Comparison of ENCODE assay signal across 22 cellular contexts in the genomic region with DNA sequence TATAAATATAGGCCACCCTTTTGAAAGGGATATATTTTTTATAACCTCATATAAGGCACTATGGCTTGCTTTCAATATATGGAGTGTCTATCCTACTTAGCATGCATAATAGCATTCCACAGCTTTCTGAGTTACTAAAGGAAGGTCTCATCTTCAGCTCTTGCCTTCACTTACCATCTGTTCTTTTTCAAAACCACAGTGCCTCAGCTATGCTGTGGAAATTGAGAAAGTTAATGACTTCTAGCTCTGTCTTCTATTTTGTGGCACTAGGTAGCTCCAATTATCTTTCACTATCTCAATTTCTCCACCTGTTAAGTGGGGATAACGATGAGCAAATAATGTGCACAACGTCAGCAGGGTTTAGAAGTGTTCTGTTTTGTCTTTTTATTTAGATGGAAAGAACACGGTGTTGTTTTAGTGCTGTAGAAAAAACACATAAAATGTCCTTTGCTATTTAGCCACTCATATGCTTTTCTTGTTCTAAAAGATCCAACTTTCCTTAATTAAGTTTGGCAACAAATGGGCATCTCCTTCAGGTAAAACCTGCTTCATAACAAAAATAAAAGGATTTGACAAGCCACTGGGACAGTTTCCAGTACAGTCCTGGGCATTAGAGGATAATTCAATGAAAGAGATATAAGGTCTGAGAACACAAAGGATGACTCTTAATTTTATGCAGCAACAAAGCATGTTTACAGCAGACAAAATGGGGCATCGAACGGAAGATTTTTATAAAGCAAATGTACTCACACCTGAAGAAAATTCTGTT.
DNase-seq lines count a peak whose midpoint lies in the region; ATAC-seq and TF ChIP-seq lines count a peak whose summit lies in the region.
"Had no signal": no experiment of that assay in that cellular context is flagged by ENCODE, and none has a peak within 500 bp of the region (broad histone marks: within the 10 kb centered on the region; RNA-seq: fewer than 3 reads in every experiment).

No MANE protein-coding gene starts in this region.

- CTCF ChIA-PET in activated naive CD4-positive, alpha-beta T cell treated with anti-CD3 and anti-CD28 coated beads for 36 hours (lab: Charles Lee): no interaction called here

- H3K9me3 Mint-ChIP-seq in neural progenitor cell: no peaks in the 10 kb centered on the region
- no peaks in the 10 kb centered on the region for H3K9me3 Mint-ChIP-seq in activated naive CD4-positive, alpha-beta T cell treated with anti-CD3 and anti-CD28 coated beads for 36 hours
- H3K9me3 Mint-ChIP-seq: dendritic cell treated with granulocyte-macrophage colony-stimulating factor and Interleukin-4, amounts not matched to agents 40 ng/mL and 50 ng/mL, for 4 days had no signal

- H3F3A ChIP-seq in neural progenitor cell (ENCODE audit: low read depth): no peaks in the 10 kb centered on the region

- H3K4me1 ChIP-seq in neural progenitor cell (no peaks in the 10 kb centered on the region), body of pancreas (no peaks in the 10 kb centered on the region), psoas muscle (no peaks in the 10 kb centered on the region)
- H3K4me1 ChIP-seq: gastrocnemius medialis, right atrium auricular region had no signal

- no peak overlapping the region for H2AFZ ChIP-seq in neural progenitor cell (replicated peaks)

- no peaks in the 10 kb centered on the region for H4K20me1 ChIP-seq in neural progenitor cell (ENCODE audit: low read depth)

- H3K27me3 Mint-ChIP-seq in neural progenitor cell (ENCODE audit: insufficient read depth, low read depth): no peaks in the 10 kb centered on the region
- no peaks in the 10 kb centered on the region for H3K27me3 Mint-ChIP-seq in activated naive CD4-positive, alpha-beta T cell treated with anti-CD3 and anti-CD28 coated beads for 36 hours (ENCODE audit: low read depth)
- H3K27me3 Mint-ChIP-seq: dendritic cell treated with granulocyte-macrophage colony-stimulating factor and Interleukin-4, amounts not matched to agents 40 ng/mL and 50 ng/mL, for 4 days had no signal

- H3K36me3 Mint-ChIP-seq in neural progenitor cell: no peaks in the 10 kb centered on the region
- H3K36me3 Mint-ChIP-seq in activated naive CD4-positive, alpha-beta T cell treated with anti-CD3 and anti-CD28 coated beads for 36 hours (ENCODE audit: low read depth): no peaks in the 10 kb centered on the region
- H3K36me3 Mint-ChIP-seq: stimulated activated effector memory CD8-positive, alpha-beta T cell treated with anti-CD3 and anti-CD28 coated beads, Interleukin-12 subunit alpha, Interleukin-12 subunit beta, amount 100 ng/mL, for 72 hours had no signal

- peak; percentile 69 for DNase-seq in NCI-H1105 treated with DMSO at 0.1 percent for 48 hours (lab: John Stamatoyannopoulos, UW)
- no peak for DNase-seq in NCI-H1105 (lab: John Stamatoyannopoulos, UW)
- DNase-seq in NCI-H146 treated with DMSO at 0.1 percent for 48 hours (lab: John Stamatoyannopoulos, UW; ENCODE audit: unreplicated experiment): peak; percentile 18
- peak; percentile 34 for DNase-seq in amniotic epithelial cell (ENCODE audit: low read depth)
- DNase-seq in neural progenitor cell (ENCODE audit: low spot score): peak; percentile 20
- DNase-seq in activated naive CD4-positive, alpha-beta T cell treated with anti-CD3 and anti-CD28 coated beads for 36 hours: no peak
- no peak for DNase-seq in body of pancreas
- no peak for DNase-seq in psoas muscle
- DNase-seq: activated CD4-positive, alpha-beta T cell treated with anti-CD3 and anti-CD28 coated beads for 48 hours; activated CD8-positive, alpha-beta memory T cell treated with anti-CD3 and anti-CD28 coated beads, Interleukin-2, amount 50 U/mL, for 4 hours; activated gamma-delta T cell; erythroblast; gastrocnemius medialis; Kasumi-1; NCI-H1417 treated with DMSO at 0.1 percent for 48 hours; NCI-H526; stimulated activated CD4-positive, alpha-beta T cell treated with anti-CD3 and anti-CD28 coated beads, Interleukin-15, amount 100 ng/mL, for 24 hours; thyroid gland had no signal

- no peak overlapping the region for H3K9ac ChIP-seq in neural progenitor cell

- ATAC-seq in body of pancreas: no peak
- no peak for ATAC-seq in psoas muscle
- ATAC-seq: gastrocnemius medialis; left lobe of liver; stimulated activated effector memory CD8-positive, alpha-beta T cell treated with anti-CD3 and anti-CD28 coated beads, Interleukin-12 subunit alpha, Interleukin-12 subunit beta, amount 100 ng/mL, for 72 hours had no signal

- H3K36me3 ChIP-seq in neural progenitor cell: no peaks in the 10 kb centered on the region
- no peaks in the 10 kb centered on the region for H3K36me3 ChIP-seq in body of pancreas (replicated peaks in 1 of 2; ENCODE audit: insufficient read depth in 1 of 2, low read depth in 2 of 2)
- no peaks in the 10 kb centered on the region for H3K36me3 ChIP-seq in psoas muscle (ENCODE audit: insufficient read depth in 1 of 2, low read depth in 1 of 2)
- H3K36me3 ChIP-seq: gastrocnemius medialis, right atrium auricular region, thyroid gland had no signal

- H3K4me3 Mint-ChIP-seq in neural progenitor cell: no peak overlapping the region
- H3K4me3 Mint-ChIP-seq in activated naive CD4-positive, alpha-beta T cell treated with anti-CD3 and anti-CD28 coated beads for 36 hours: no peak overlapping the region
- H3K4me3 Mint-ChIP-seq: dendritic cell treated with granulocyte-macrophage colony-stimulating factor and Interleukin-4, amounts not matched to agents 40 ng/mL and 50 ng/mL, for 4 days; stimulated activated effector memory CD8-positive, alpha-beta T cell treated with anti-CD3 and anti-CD28 coated beads, Interleukin-12 subunit alpha, Interleukin-12 subunit beta, amount 100 ng/mL, for 72 hours had no signal

- H3K27ac ChIP-seq in neural progenitor cell (no peak overlapping the region), body of pancreas (no peak overlapping the region), psoas muscle (no peak overlapping the region)
- H3K27ac ChIP-seq: gastrocnemius medialis, right atrium auricular region, thyroid gland had no signal

- no peak overlapping the region for H3K4me2 ChIP-seq in neural progenitor cell

- 50 to 52% methylated on average over 5 of the region's 5 CpGs for WGBS in body of pancreas, 2 donors
- 76 to 82% (median 79%) methylated on average over 5 of the region's 5 CpGs for WGBS in psoas muscle, 3 donors

- peaks cover 6% of the 10 kb centered on the region for H3K4me1 Mint-ChIP-seq in neural progenitor cell
- no peaks in the 10 kb centered on the region for H3K4me1 Mint-ChIP-seq in activated naive CD4-positive, alpha-beta T cell treated with anti-CD3 and anti-CD28 coated beads for 36 hours (ENCODE audit: low read depth)
- H3K4me1 Mint-ChIP-seq: stimulated activated effector memory CD8-positive, alpha-beta T cell treated with anti-CD3 and anti-CD28 coated beads, Interleukin-12 subunit alpha, Interleukin-12 subunit beta, amount 100 ng/mL, for 72 hours had no signal

- H3K27me3 ChIP-seq in neural progenitor cell (no peaks in the 10 kb centered on the region), body of pancreas (no peaks in the 10 kb centered on the region), psoas muscle (ENCODE audit: insufficient read depth in 3 of 3, low read length in 2 of 3) (no peaks in the 10 kb centered on the region)
- H3K27me3 ChIP-seq: gastrocnemius medialis, right atrium auricular region, thyroid gland had no signal

- no peak for TF ChIP-seq POLR2A in body of pancreas (IDR thresholded peaks at IDR 0.05)

- no peaks in the 10 kb centered on the region for H3K79me2 ChIP-seq in neural progenitor cell (ENCODE audit: low read depth)

- no peaks in the 10 kb centered on the region for H3K9me3 ChIP-seq in neural progenitor cell (ENCODE audit: low read depth)
- no peaks in the 10 kb centered on the region for H3K9me3 ChIP-seq in body of pancreas
- H3K9me3 ChIP-seq in psoas muscle: no peaks in the 10 kb centered on the region
- H3K9me3 ChIP-seq: gastrocnemius medialis, right atrium auricular region, thyroid gland had no signal

- H3K27ac Mint-ChIP-seq in neural progenitor cell: no peak overlapping the region
- H3K27ac Mint-ChIP-seq in activated naive CD4-positive, alpha-beta T cell treated with anti-CD3 and anti-CD28 coated beads for 36 hours: no peak overlapping the region
- H3K27ac Mint-ChIP-seq: dendritic cell treated with granulocyte-macrophage colony-stimulating factor and Interleukin-4, amounts not matched to agents 40 ng/mL and 50 ng/mL, for 4 days; stimulated activated effector memory CD8-positive, alpha-beta T cell treated with anti-CD3 and anti-CD28 coated beads, Interleukin-12 subunit alpha, Interleukin-12 subunit beta, amount 100 ng/mL, for 72 hours had no signal

- intact Hi-C loops in activated naive CD4-positive, alpha-beta T cell treated with anti-CD3 and anti-CD28 coated beads for 36 hours (cut with micrococcal nuclease): no loop called here
- intact Hi-C loops in body of pancreas (cut with DNase I) (no loop called here), psoas muscle (cut with DNase I) (no loop called here)

- TF ChIP-seq CTCF in neural progenitor cell (IDR thresholded peaks at IDR 0.05) (no peak), body of pancreas (IDR thresholded peaks at IDR 0.05) (no peak), psoas muscle (IDR thresholded peaks at IDR 0.05) (no peak)

- H3K4me3 ChIP-seq in neural progenitor cell (no peak overlapping the region), body of pancreas (no peak overlapping the region), psoas muscle (no peak overlapping the region)
- H3K4me3 ChIP-seq: gastrocnemius medialis, right atrium auricular region, thyroid gland had no signal

Comparison
In these comparisons a context has a peak if more than half of its experiments do, and no peak if none do; other contexts are left out.
1. DNase-seq: peak in NCI-H1105 treated with DMSO at 0.1 percent for 48 hours (single experiment), NCI-H146 treated with DMSO at 0.1 percent for 48 hours (single experiment), amniotic epithelial cell (single experiment) and neural progenitor cell (single experiment); none in NCI-H1105 (single experiment), activated naive CD4-positive, alpha-beta T cell treated with anti-CD3 and anti-CD28 coated beads for 36 hours (single experiment), body of pancreas (0 of 4) and psoas muscle (0 of 2).